8 cellular contexts compared by ENCODE assay signal in genomic region chr2:45935791-45936622, GRCh38.
DNase-seq lines count a peak whose midpoint lies in the region; ATAC-seq and TF ChIP-seq lines count a peak whose summit lies in the region.

No MANE protein-coding gene starts in this region.

- TF ChIP-seq CTCF in IMR-90 (conservative IDR thresholded peaks at IDR 0.05; ENCODE audit: low read depth, low read length) (peak; percentile 95), fibroblast of the aortic adventitia (IDR thresholded peaks at IDR 0.05; ENCODE audit: insufficient read depth, low read length) (peak; percentile 75), neural cell (IDR thresholded peaks at IDR 0.05; ENCODE audit: poor library complexity, severe bottlenecking) (peak; percentile 89), tibial artery (IDR thresholded peaks at IDR 0.05) (peak; percentile 65 to 86)

- peak overlapping the region in 1 of 2 experiments; percentile 80; a peak in 2 of 4 replicates for H4K8ac ChIP-seq in IMR-90 (ENCODE audit: low read depth in 2 of 2, low read length in 2 of 2)

- H3K36me3 ChIP-seq in IMR-90 (ENCODE audit: control insufficient read depth, insufficient read depth, low read length) (no peaks in the 10 kb centered on the region), neural cell (ENCODE audit: insufficient read depth, low read length) (no peaks in the 10 kb centered on the region), tibial artery (no peaks in the 10 kb centered on the region)

- H3K4me1 ChIP-seq in IMR-90 (ENCODE audit: control insufficient read depth, insufficient read depth, low read length) (peaks cover 16% of the 10 kb centered on the region), tibial artery (peaks cover 0 to 26% (median 19%) of the 10 kb centered on the region in 4 donors)

- H3F3A ChIP-seq in neural cell (ENCODE audit: insufficient read depth, low read length, poor library complexity, severe bottlenecking) = no peaks in the 10 kb centered on the region

- peak; percentile 95 for TF ChIP-seq RAD21 in IMR-90 (IDR thresholded peaks at IDR 0.05; ENCODE audit: low read length)
- peak; percentile 94 for TF ChIP-seq RAD21 in neural cell (conservative IDR thresholded peaks at IDR 0.05)

- peak overlapping the region; percentile 44; the same call in 1 of the 2 replicates for H4K91ac ChIP-seq in IMR-90 (ENCODE audit: insufficient read depth, low read depth, low read length)

- H3K27me3 ChIP-seq in IMR-90 (ENCODE audit: control insufficient read depth, insufficient read depth, low read length) (no peaks in the 10 kb centered on the region), neural cell (ENCODE audit: insufficient read depth, low read depth, low read length) (no peaks in the 10 kb centered on the region), tibial artery (no peaks in the 10 kb centered on the region)

- peak overlapping the region; percentile 47 for H2BK5ac ChIP-seq in IMR-90 (ENCODE audit: low read depth, low read length, poor library complexity, severe bottlenecking)

- in situ Hi-C loops in IMR-90 (cut with MboI; ENCODE audit: low sequenced_read_pairs) = loop anchor here (5.0 to 10.0 kb wide), 2 partner anchors 161 to 289 kb away; no protein-coding TSS in a partner anchor

- peak overlapping the region; percentile 90 for H2BK120ac ChIP-seq in IMR-90 (ENCODE audit: low read depth, low read length)

- H4K5ac ChIP-seq in IMR-90 (ENCODE audit: low read depth, low read length) = peak overlapping the region; percentile 14; the same call in 1 of the 2 replicates

- WGBS in IMR-90 (ENCODE audit: extremely low coverage in 2 of 2, insufficient read length in 1 of 2), 2 experiments = 81% methylated on average over 2 of the region's 13 CpGs; no CpG with 5 or more reads in 1 of the 2 experiments

- H3K79me1 ChIP-seq in IMR-90 (ENCODE audit: low read depth in 1 of 2, low read length in 2 of 2) = peaks cover 2 to 23% of the 10 kb centered on the region in 2 experiments; a peak in 2 of 4 replicates

- H3K27ac ChIP-seq in IMR-90 (ENCODE audit: insufficient read depth, low read length) = peak overlapping the region; percentile 13
- H3K27ac ChIP-seq in neural cell (ENCODE audit: low read length) = no peak overlapping the region
- H3K27ac ChIP-seq in tibial artery = peak overlapping the region; percentile 38 to 49

- H3K4me2 ChIP-seq in IMR-90 (ENCODE audit: low read depth, low read length) (no peak overlapping the region), neural cell (ENCODE audit: low read length) (no peak overlapping the region)

- no peaks in the 10 kb centered on the region for H3K9me2 ChIP-seq in neural cell (ENCODE audit: insufficient read depth, low read length)

- H3K4ac ChIP-seq in IMR-90 (ENCODE audit: low read depth, low read length) = peak overlapping the region; percentile 84

- no peak for TF ChIP-seq EP300 in neural cell (conservative IDR thresholded peaks at IDR 0.05; ENCODE audit: poor library complexity, severe bottlenecking)

- peak; percentile 69 for ATAC-seq in IMR-90 (ENCODE audit: low read depth)

- no peak overlapping the region for H3K56ac ChIP-seq in IMR-90 (ENCODE audit: extremely low read depth, insufficient read depth, low read length)

- H2AK9ac ChIP-seq in IMR-90 (replicated peaks; ENCODE audit: low read depth, low read length, poor library complexity) = peak overlapping the region; percentile 8

- H2AFZ ChIP-seq in IMR-90 (replicated peaks; ENCODE audit: low read length, poor library complexity) (peak overlapping the region; percentile 28), neural cell (ENCODE audit: low read depth, low read length) (no peak overlapping the region)

- intact Hi-C loops in IMR-90 (cut with micrococcal nuclease) (loop anchor here (1.0 to 10.0 kb wide), 6 partner anchors 74 to 951 kb away; partner anchors contain the start of gene PRKCE), tibial artery (cut with DNase I; ENCODE audit: low total_unique reads) (loop anchor here (1.0 to 5.0 kb wide), 2 partner anchors 159 to 293 kb away; no protein-coding TSS in a partner anchor)

- H3K14ac ChIP-seq in IMR-90 (replicated peaks; ENCODE audit: low read depth, low read length) = peak overlapping the region; percentile 35; the same call in 1 of the 2 replicates

- dilution Hi-C loops in IMR-90 (cut with HindIII; ENCODE audit: low sequenced_read_pairs, unreplicated experiment) = loop anchor here (25.0 kb wide), 1 partner anchor 299 kb away; no protein-coding TSS in a partner anchor

- peak; percentile 9 for DNase-seq in activated gamma-delta T cell treated with Interleukin-2 at 50 U/mL for 16 hours
- no peak for DNase-seq in activated gamma-delta T cell (lab: John Stamatoyannopoulos, UW)
- peak; percentile 99 for DNase-seq in IMR-90
- DNase-seq in NOMO-1 treated with dmso at 0.1 percent for 144 hours (lab: John Stamatoyannopoulos, UW; ENCODE audit: unreplicated experiment) = peak; percentile 71
- peak; percentile 35 for DNase-seq in activated T-cell treated with anti-CD3 and anti-CD28 coated beads for 48 hours (ENCODE audit: low read depth)
- DNase-seq in fibroblast of the aortic adventitia (ENCODE audit: low read depth) = peak; percentile 98
- DNase-seq in tibial artery = peak; percentile 97 to 98

- H3K23ac ChIP-seq in IMR-90 (ENCODE audit: low read depth, low read length) = peak overlapping the region; percentile 27; the same call in 1 of the 2 replicates

- CTCF ChIA-PET in IMR-90 (lab: Yijun Ruan, JAX) = interaction anchor here (0.5 to 1.2 kb wide), 5 partner anchors 21 to 308 kb away, joined by 3 to 4 read pairs (median 3); no protein-coding TSS in a partner anchor

- no peak overlapping the region for H3K9ac ChIP-seq in IMR-90 (ENCODE audit: low read depth, low read length)
- no peak overlapping the region for H3K9ac ChIP-seq in neural cell (ENCODE audit: low read length)

- H3K9me3 ChIP-seq in IMR-90 (ENCODE audit: control insufficient read depth, insufficient read depth, low read length) = no peaks in the 10 kb centered on the region
- no peaks in the 10 kb centered on the region for H3K9me3 ChIP-seq in neural cell (ENCODE audit: low read length)
- no peaks in the 10 kb centered on the region for H3K9me3 ChIP-seq in tibial artery

- peak overlapping the region; percentile 94 for H2AK5ac ChIP-seq in IMR-90 (ENCODE audit: low read depth, low read length)

- H3K79me2 ChIP-seq in neural cell (replicated peaks; ENCODE audit: insufficient read depth, low read length) = no peaks in the 10 kb centered on the region

- TF ChIP-seq POLR2A in IMR-90 (IDR thresholded peaks at IDR 0.05; ENCODE audit: low read depth, low read length) = no peak

- peaks cover 21% of the 10 kb centered on the region for H3K9me1 ChIP-seq in IMR-90 (ENCODE audit: insufficient read depth, low read length)

- peak overlapping the region; percentile 42; the same call in 1 of the 2 replicates for H3K18ac ChIP-seq in IMR-90 (ENCODE audit: low read depth, low read length)

- H2BK15ac ChIP-seq in IMR-90 (ENCODE audit: low read depth, low read length) = peak overlapping the region; percentile 73; the same call in 2 of the 3 replicates

- H2BK20ac ChIP-seq in IMR-90 (ENCODE audit: low read depth, low read length) = peak overlapping the region; percentile 74; the same call in 1 of the 2 replicates

- H4K20me1 ChIP-seq in IMR-90 (ENCODE audit: insufficient read depth, low read length) (peaks cover 4% of the 10 kb centered on the region; the same call in 1 of the 2 replicates), neural cell (ENCODE audit: insufficient read depth) (no peaks in the 10 kb centered on the region)

- H3K4me3 ChIP-seq in IMR-90 (ENCODE audit: insufficient read depth, low read depth, low read length) = no peak overlapping the region
- no peak overlapping the region for H3K4me3 ChIP-seq in fibroblast of the aortic adventitia (ENCODE audit: low read depth, low read length)
- H3K4me3 ChIP-seq in neural cell (ENCODE audit: low read length) = no peak overlapping the region
- H3K4me3 ChIP-seq in tibial artery = no peak overlapping the region

- BruUV-seq in IMR-90 (replicated peaks; lab: Mats Ljungman, UMichigan) = no TSS peak

- POLR2A ChIA-PET in IMR-90 (lab: Charles Lee; ENCODE audit: unreplicated experiment) = no interaction called here

TF ChIP-seq in IMR-90, 13 proteins besides CTCF, POLR2A, EP300 and RAD21 (continues in another document):
- TF ChIP-seq ELK1 (IDR thresholded peaks at IDR 0.05; ENCODE audit: borderline replicate concordance, low read depth, low read length) (no peak), RCOR1 (IDR thresholded peaks at IDR 0.05; ENCODE audit: insufficient replicate concordance, low read length) (peak; percentile 70), RFX5 (IDR thresholded peaks at IDR 0.05; ENCODE audit: low read depth, low read length) (no peak), SMC3 (IDR thresholded peaks at IDR 0.05; ENCODE audit: low read depth, low read length) (peak; percentile 94), CHD1 (IDR thresholded peaks at IDR 0.05; ENCODE audit: low read depth, low read length) (no peak), MAFK (IDR thresholded peaks at IDR 0.05; ENCODE audit: low read depth, low read length) (no peak)

TF ChIP-seq in neural cell, 6 proteins besides CTCF, POLR2A, EP300 and RAD21:
- TF ChIP-seq TAF1 (IDR thresholded peaks at IDR 0.05; ENCODE audit: low read depth) (no peak), SMC3 (conservative IDR thresholded peaks at IDR 0.05; ENCODE audit: poor library complexity) (peak; percentile 97)
